In the genomic region with DNA sequence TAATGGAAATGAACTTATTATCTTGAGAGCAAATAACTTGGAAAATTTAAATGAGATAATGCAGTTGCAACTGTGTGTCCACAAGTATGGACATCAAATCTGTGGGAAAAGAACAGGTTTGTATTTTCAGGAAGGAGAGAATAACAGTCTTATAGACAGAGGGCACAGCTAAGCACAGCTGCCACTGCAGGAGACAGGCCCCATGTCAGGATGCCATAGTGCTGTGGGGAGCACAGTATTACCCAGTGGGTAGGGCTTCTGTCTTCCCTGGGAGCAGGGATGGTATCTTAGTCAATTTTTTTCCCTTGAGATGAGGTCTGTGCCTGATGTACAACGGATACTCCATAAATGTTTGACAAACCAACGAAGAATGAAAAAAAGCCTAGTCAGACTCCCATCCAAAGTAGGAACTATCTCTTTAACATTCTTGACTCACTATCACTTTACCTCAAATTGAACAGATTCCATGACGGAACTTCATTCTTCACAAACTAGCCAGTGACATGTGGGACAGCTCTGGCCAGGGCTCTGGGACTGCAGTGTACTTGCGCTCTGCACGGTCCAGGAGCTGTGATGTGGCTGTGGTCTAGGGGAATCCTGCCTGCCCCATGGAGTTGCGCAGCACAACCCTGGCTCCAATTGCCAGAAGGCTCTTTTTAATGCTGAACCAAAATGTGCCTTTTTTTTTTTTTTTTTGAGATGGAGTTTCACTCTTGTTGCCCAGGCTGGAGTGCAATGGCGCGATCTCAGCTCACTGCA, we compare ENCODE assay signal across 1 cellular context.
TF ChIP-seq lines count a peak whose summit lies in the region.

No MANE protein-coding gene starts in this region.

TF ChIP-seq in GM23338, 12 proteins besides CTCF, POLR2A, EP300 and RAD21 (continued from another document):
- TF ChIP-seq, protein P1, sequence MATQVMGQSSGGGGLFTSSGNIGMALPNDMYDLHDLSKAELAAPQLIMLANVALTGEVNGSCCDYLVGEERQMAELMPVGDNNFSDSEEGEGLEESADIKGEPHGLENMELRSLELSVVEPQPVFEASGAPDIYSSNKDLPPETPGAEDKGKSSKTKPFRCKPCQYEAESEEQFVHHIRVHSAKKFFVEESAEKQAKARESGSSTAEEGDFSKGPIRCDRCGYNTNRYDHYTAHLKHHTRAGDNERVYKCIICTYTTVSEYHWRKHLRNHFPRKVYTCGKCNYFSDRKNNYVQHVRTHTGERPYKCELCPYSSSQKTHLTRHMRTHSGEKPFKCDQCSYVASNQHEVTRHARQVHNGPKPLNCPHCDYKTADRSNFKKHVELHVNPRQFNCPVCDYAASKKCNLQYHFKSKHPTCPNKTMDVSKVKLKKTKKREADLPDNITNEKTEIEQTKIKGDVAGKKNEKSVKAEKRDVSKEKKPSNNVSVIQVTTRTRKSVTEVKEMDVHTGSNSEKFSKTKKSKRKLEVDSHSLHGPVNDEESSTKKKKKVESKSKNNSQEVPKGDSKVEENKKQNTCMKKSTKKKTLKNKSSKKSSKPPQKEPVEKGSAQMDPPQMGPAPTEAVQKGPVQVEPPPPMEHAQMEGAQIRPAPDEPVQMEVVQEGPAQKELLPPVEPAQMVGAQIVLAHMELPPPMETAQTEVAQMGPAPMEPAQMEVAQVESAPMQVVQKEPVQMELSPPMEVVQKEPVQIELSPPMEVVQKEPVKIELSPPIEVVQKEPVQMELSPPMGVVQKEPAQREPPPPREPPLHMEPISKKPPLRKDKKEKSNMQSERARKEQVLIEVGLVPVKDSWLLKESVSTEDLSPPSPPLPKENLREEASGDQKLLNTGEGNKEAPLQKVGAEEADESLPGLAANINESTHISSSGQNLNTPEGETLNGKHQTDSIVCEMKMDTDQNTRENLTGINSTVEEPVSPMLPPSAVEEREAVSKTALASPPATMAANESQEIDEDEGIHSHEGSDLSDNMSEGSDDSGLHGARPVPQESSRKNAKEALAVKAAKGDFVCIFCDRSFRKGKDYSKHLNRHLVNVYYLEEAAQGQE (IDR thresholded peaks at IDR 0.05; ENCODE audit: unreplicated experiment) = no peak
TF ChIP-seq in GM23338: peak in this region for 0.
